In genomic region chr17:1561420-1562177, GRCh38 we compare ENCODE assay signal across 8 cellular contexts. TPM values are rescaled to one million over a fixed set of nuclear protein-coding genes. Genes with fewer than 3 reads are reported as not detected.
DNase-seq lines count a peak whose midpoint lies in the region; FAIRE-seq and TF ChIP-seq lines count a peak whose summit lies in the region.

No MANE protein-coding gene starts in this region.

- peak overlapping the region; percentile 79 for H3K27ac Mint-ChIP-seq in astrocyte (ENCODE audit: unreplicated experiment)

- H4K20me1 ChIP-seq in astrocyte (ENCODE audit: insufficient read depth, low read length), result peaks cover 50% of the 10 kb centered on the region

- no peaks in the 10 kb centered on the region for H3K27me3 Mint-ChIP-seq in astrocyte (ENCODE audit: low read depth, unreplicated experiment)

- DNase-seq in COLO668 (lab: John Stamatoyannopoulos, UW; ENCODE audit: unreplicated experiment) (peak; percentile 36), SHP77 treated with DMSO at 0.1 percent for 48 hours (lab: John Stamatoyannopoulos, UW) (peak; percentile 10), astrocyte (ENCODE audit: low read depth) (no peak), NCI-H1092 treated with DMSO at 0.1 percent for 48 hours (lab: John Stamatoyannopoulos, UW) (no peak), NCI-H1105 (lab: John Stamatoyannopoulos, UW) (no peak)
- DNase-seq in stimulated activated CD4-positive, alpha-beta T cell treated with anti-CD3 and anti-CD28 coated beads, Interleukin-12 subunit alpha, Interleukin-12 subunit beta, amount 100 ng/mL, for 4 hours, result peak; percentile 40

- H3K9me3 Mint-ChIP-seq in astrocyte (ENCODE audit: unreplicated experiment), result no peaks in the 10 kb centered on the region

- H3K4me2 ChIP-seq in astrocyte (ENCODE audit: low read length), result peak overlapping the region; percentile 99

- POLR2A ChIA-PET in HEK293 (lab: Yijun Ruan, JAX), result interaction anchor here (0.9 to 1.2 kb wide), 2 partner anchors 153 to 155 kb away, joined by 3 to 4 read pairs; no protein-coding TSS in a partner anchor

- TF ChIP-seq CTCF in HEK293 (tag by site-specific recombination; IDR thresholded peaks at IDR 0.05) (peak; percentile 73; the same call in 1 of the 2 replicates), astrocyte (IDR thresholded peaks at IDR 0.05; ENCODE audit: insufficient read depth, low read depth, low read length) (no peak)

- H3K4me1 Mint-ChIP-seq in astrocyte (ENCODE audit: low read depth, unreplicated experiment), result peaks cover 29% of the 10 kb centered on the region

- H3K27ac ChIP-seq in HEK293 (ENCODE audit: extremely low read depth, low read depth, low read length) (peak overlapping the region; percentile 57; the same call in 1 of the 2 replicates), astrocyte (ENCODE audit: low read depth, low read length) (peak overlapping the region; percentile 65), iPS-20b (ENCODE audit: low read length) (no peak overlapping the region)

- H3K4me3 Mint-ChIP-seq in astrocyte (ENCODE audit: unreplicated experiment), result peak overlapping the region; percentile 95

- H3K4me1 ChIP-seq in HEK293 (ENCODE audit: control insufficient read depth, insufficient read depth, low read length), result peaks cover 6% of the 10 kb centered on the region
- peaks cover 21% of the 10 kb centered on the region for H3K4me1 ChIP-seq in astrocyte (ENCODE audit: insufficient read depth, low read length)
- H3K4me1 ChIP-seq in iPS-20b (ENCODE audit: insufficient read depth, low read length), result peaks cover 4% of the 10 kb centered on the region; the same call in 1 of the 2 replicates

- H3K36me3 ChIP-seq in HEK293 (ENCODE audit: control insufficient read depth in 2 of 2, insufficient read depth in 1 of 2, low read length in 2 of 2), result peaks cover 10 to 23% of the 10 kb centered on the region in 2 experiments; a peak in 2 of 3 replicates
- peaks cover 4% of the 10 kb centered on the region for H3K36me3 ChIP-seq in astrocyte (ENCODE audit: insufficient read depth, low read length)
- peaks cover 6% of the 10 kb centered on the region; the same call in 1 of the 2 replicates for H3K36me3 ChIP-seq in iPS-20b (ENCODE audit: insufficient read depth, low read depth, low read length)

- H3K9me3 ChIP-seq in HEK293 (ENCODE audit: control insufficient read depth, insufficient read depth, low read depth, low read length) (no peaks in the 10 kb centered on the region), astrocyte (ENCODE audit: insufficient read depth, low read depth, low read length) (no peaks in the 10 kb centered on the region), iPS-20b (ENCODE audit: insufficient read depth, low read depth, low read length) (no peaks in the 10 kb centered on the region)

- H3K9ac ChIP-seq in astrocyte (ENCODE audit: low read length) (peak overlapping the region; percentile 86), iPS-20b (ENCODE audit: low read depth, low read length) (peak overlapping the region; percentile 74)

- peaks cover 55% of the 10 kb centered on the region for H3K79me2 ChIP-seq in astrocyte (ENCODE audit: insufficient read depth, low read length)

- H3K27me3 ChIP-seq in astrocyte (ENCODE audit: insufficient read depth, low read length) (no peaks in the 10 kb centered on the region), iPS-20b (ENCODE audit: insufficient read depth, low read length) (peaks cover 13% of the 10 kb centered on the region; the same call in 1 of the 2 replicates)

- no peak for FAIRE-seq in astrocyte (lab: Jason Lieb, UNC)

- H3K36me3 Mint-ChIP-seq in astrocyte (ENCODE audit: low read depth, unreplicated experiment), result peaks cover 7% of the 10 kb centered on the region

- H2AFZ ChIP-seq in astrocyte (ENCODE audit: low read depth, low read length), result no peak overlapping the region

- CTCF ChIA-PET in HEK293 (lab: Yijun Ruan, JAX), result interaction anchor here (0.6 to 1.5 kb wide), 5 partner anchors 13 to 263 kb away, joined by 3 to 6 read pairs (median 4); no protein-coding TSS in a partner anchor

- H3K4me3 ChIP-seq in HEK293 (ENCODE audit: low read depth, low read length) (peak overlapping the region; percentile 86), astrocyte (ENCODE audit: insufficient read depth, low read depth, low read length) (peak overlapping the region; percentile 66), iPS-20b (ENCODE audit: low read length) (peak overlapping the region; percentile 79)

TF ChIP-seq in HEK293, 187 proteins besides CTCF, POLR2A, EP300 and RAD21 (continues in another document):
- TF ChIP-seq GLI2 (tag by site-specific recombination; IDR thresholded peaks at IDR 0.05; ENCODE audit: borderline replicate concordance, low read depth) (no peak), ZNF423 (tag by site-specific recombination; IDR thresholded peaks at IDR 0.05) (no peak), ZFP41 (tag by site-specific recombination; IDR thresholded peaks at IDR 0.05; ENCODE audit: borderline replicate concordance) (no peak), ZNF610 (tag by site-specific recombination; IDR thresholded peaks at IDR 0.05; ENCODE audit: borderline replicate concordance) (no peak), EGR2 (tag by site-specific recombination; IDR thresholded peaks at IDR 0.05; ENCODE audit: low read depth) (no peak), ZNF121 (tag by site-specific recombination; IDR thresholded peaks at IDR 0.05) (peak; percentile 64; the same call in 1 of the 2 replicates), ZNF561 (tag by site-specific recombination; IDR thresholded peaks at IDR 0.05; ENCODE audit: borderline replicate concordance) (no peak), ZNF140 (tag by site-specific recombination; IDR thresholded peaks at IDR 0.05) (no peak), YY1 (tag by site-specific recombination; IDR thresholded peaks at IDR 0.05) (no peak), ZNF571 (tag by site-specific recombination; IDR thresholded peaks at IDR 0.05) (no peak), ZXDB (tag by site-specific recombination; IDR thresholded peaks at IDR 0.05) (no peak), ZNF777 (tag by site-specific recombination; IDR thresholded peaks at IDR 0.05; ENCODE audit: borderline replicate concordance) (no peak), ZNF785 (tag by site-specific recombination; IDR thresholded peaks at IDR 0.05) (no peak; the same call in 1 of the 2 replicates), TRIM28 (IDR thresholded peaks at IDR 0.05; ENCODE audit: borderline replicate concordance, low read length) (no peak), ZNF266 (tag by site-specific recombination; IDR thresholded peaks at IDR 0.05; ENCODE audit: low read depth) (no peak), ZNF510 (tag by site-specific recombination; IDR thresholded peaks at IDR 0.05; ENCODE audit: insufficient replicate concordance) (no peak), ZNF2 (tag by site-specific recombination; IDR thresholded peaks at IDR 0.05) (no peak), ZNF654 (tag by site-specific recombination; IDR thresholded peaks at IDR 0.05; ENCODE audit: low read depth) (no peak), ZBTB20 (tag by site-specific recombination; IDR thresholded peaks at IDR 0.05) (peak; percentile 47; the same call in 1 of the 2 replicates), ZBTB48 (tag by site-specific recombination; IDR thresholded peaks at IDR 0.05) (no peak), ZSCAN18 (tag by site-specific recombination; IDR thresholded peaks at IDR 0.05) (no peak), ZNF23 (tag by site-specific recombination; IDR thresholded peaks at IDR 0.05; ENCODE audit: borderline replicate concordance) (no peak), ZNF600 (tag by site-specific recombination; IDR thresholded peaks at IDR 0.05) (peak; percentile 77), ZNF138 (tag by site-specific recombination; IDR thresholded peaks at IDR 0.05; ENCODE audit: borderline replicate concordance) (no peak), SCRT2 (tag by site-specific recombination; IDR thresholded peaks at IDR 0.05) (no peak)
- TF ChIP-seq, protein P1, sequence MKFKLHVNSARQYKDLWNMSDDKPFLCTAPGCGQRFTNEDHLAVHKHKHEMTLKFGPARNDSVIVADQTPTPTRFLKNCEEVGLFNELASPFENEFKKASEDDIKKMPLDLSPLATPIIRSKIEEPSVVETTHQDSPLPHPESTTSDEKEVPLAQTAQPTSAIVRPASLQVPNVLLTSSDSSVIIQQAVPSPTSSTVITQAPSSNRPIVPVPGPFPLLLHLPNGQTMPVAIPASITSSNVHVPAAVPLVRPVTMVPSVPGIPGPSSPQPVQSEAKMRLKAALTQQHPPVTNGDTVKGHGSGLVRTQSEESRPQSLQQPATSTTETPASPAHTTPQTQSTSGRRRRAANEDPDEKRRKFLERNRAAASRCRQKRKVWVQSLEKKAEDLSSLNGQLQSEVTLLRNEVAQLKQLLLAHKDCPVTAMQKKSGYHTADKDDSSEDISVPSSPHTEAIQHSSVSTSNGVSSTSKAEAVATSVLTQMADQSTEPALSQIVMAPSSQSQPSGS (tag by site-specific recombination; IDR thresholded peaks at IDR 0.05; ENCODE audit: low read depth), result no peak

RNA-seq across cellular contexts. Expression of gene PITPNA, which starts 1.0 kb away (rescaled TPM):
- total RNA-seq in astrocyte, result 69.1 and 79.3 TPM in 2 replicates

RNA-seq across cellular contexts. Expression of gene INPP5K, which starts 45.2 kb away (rescaled TPM):
- 26.4 and 26.7 TPM in 2 replicates for total RNA-seq in astrocyte

Comparison
In these comparisons a context has a peak if more than half of its experiments do, and no peak if none do; other contexts are left out.
1. DNase-seq: peak in COLO668 (single experiment), SHP77 treated with DMSO at 0.1 percent for 48 hours (single experiment) and stimulated activated CD4-positive, alpha-beta T cell treated with anti-CD3 and anti-CD28 coated beads, Interleukin-12 subunit alpha, Interleukin-12 subunit beta, amount 100 ng/mL, for 4 hours (single experiment); none in astrocyte (single experiment), NCI-H1092 treated with DMSO at 0.1 percent for 48 hours (single experiment) and NCI-H1105 (single experiment).
2. Peak in every context shown above with its lines, with median percentiles within 50 percentile points of each other: H3K4me3 ChIP-seq.